In genomic region chr1:241485145-241485544, GRCh38 we compare ENCODE assay signal across 1 cellular context.
TF ChIP-seq lines count a peak whose summit lies in the region.

No MANE protein-coding gene starts in this region.

TF ChIP-seq in GM12878, 131 proteins besides CTCF, POLR2A, EP300 and RAD21:
- TF ChIP-seq PAX5 (IDR thresholded peaks at IDR 0.05; ENCODE audit: borderline replicate concordance, low read depth, low read length) (peak; percentile 75), SP1 (IDR thresholded peaks at IDR 0.05; ENCODE audit: low read depth, low read length) (no peak), BCL11A (IDR thresholded peaks at IDR 0.05; ENCODE audit: low read depth, low read length) (0 out of 2 replicates have a peak, but pooled peaks have one; percentile 5), CUX1 (IDR thresholded peaks at IDR 0.05; ENCODE audit: insufficient replicate concordance, low read depth, low read length) (no peak), POLR2AphosphoS2 (IDR thresholded peaks at IDR 0.05; ENCODE audit: low read depth, low read length) (no peak), FOXK2 (IDR thresholded peaks at IDR 0.05) (no peak), PKNOX1 (IDR thresholded peaks at IDR 0.05) (peak; percentile 76), GABPA (IDR thresholded peaks at IDR 0.05; ENCODE audit: low read depth) (peak; percentile 45; the same call in 1 of the 2 replicates), E4F1 (IDR thresholded peaks at IDR 0.05; ENCODE audit: borderline replicate concordance, partially characterized antibody) (no peak), ZNF384 (IDR thresholded peaks at IDR 0.05; ENCODE audit: borderline replicate concordance, low read depth, low read length) (no peak), NFIC (IDR thresholded peaks at IDR 0.05; ENCODE audit: low read depth, low read length) (peak; percentile 77; the same call in 1 of the 2 replicates), RELB (IDR thresholded peaks at IDR 0.05; ENCODE audit: low read depth) (no peak), ATF2 (IDR thresholded peaks at IDR 0.05; ENCODE audit: low read length) (peak; percentile 72), ZNF217 (IDR thresholded peaks at IDR 0.05) (peak; percentile 96), FOXM1 (IDR thresholded peaks at IDR 0.05; ENCODE audit: low read depth, low read length) (peak; percentile 80), PRDM15 (CRISPR knock-in tag; IDR thresholded peaks at IDR 0.05) (no peak), RUNX3 (IDR thresholded peaks at IDR 0.05; ENCODE audit: low read length) (peak; percentile 51; the same call in 1 of the 2 replicates), DPF2 (IDR thresholded peaks at IDR 0.05) (no peak; the same call in 1 of the 2 replicates), JUNB (IDR thresholded peaks at IDR 0.05) (peak; percentile 88), PML (IDR thresholded peaks at IDR 0.05; ENCODE audit: low read length) (peak; percentile 69; the same call in 1 of the 2 replicates), NR2F1 (conservative IDR thresholded peaks at IDR 0.05) (peak; percentile 58; the same call in 1 of the 2 replicates), POLR2AphosphoS5 (IDR thresholded peaks at IDR 0.05; ENCODE audit: low read length) (no peak), CBFB (IDR thresholded peaks at IDR 0.05; ENCODE audit: low read depth) (no peak), MEF2A (IDR thresholded peaks at IDR 0.05; ENCODE audit: insufficient read depth, low read depth, low read length) (peak; percentile 64; the same call in 1 of the 2 replicates), SREBF1 (IDR thresholded peaks at IDR 0.05; ENCODE audit: low read length) (peak; percentile 24; the same call in 1 of the 2 replicates), ZBED1 (IDR thresholded peaks at IDR 0.05; ENCODE audit: borderline replicate concordance) (peak; percentile 20; the same call in 1 of the 2 replicates), GATAD2B (conservative IDR thresholded peaks at IDR 0.05; ENCODE audit: low read depth) (no peak), ZNF274 (IDR thresholded peaks at IDR 0.05; ENCODE audit: insufficient read depth, insufficient read length) (no peak), TCF7 (IDR thresholded peaks at IDR 0.05; ENCODE audit: borderline replicate concordance) (no peak), YY1 (IDR thresholded peaks at IDR 0.05; ENCODE audit: low read depth, low read length) (no peak), ZNF687 (IDR thresholded peaks at IDR 0.05) (no peak), BMI1 (IDR thresholded peaks at IDR 0.05; ENCODE audit: borderline replicate concordance) (no peak), CBX5 (IDR thresholded peaks at IDR 0.05; ENCODE audit: low read depth) (0 out of 2 replicates have a peak, but pooled peaks have one; percentile 23), BHLHE40 (IDR thresholded peaks at IDR 0.05; ENCODE audit: borderline replicate concordance in 1 of 2, low read depth in 2 of 2, low read length in 1 of 2) (no peak), IRF4 (IDR thresholded peaks at IDR 0.05; ENCODE audit: low read depth, low read length) (peak; percentile 22; the same call in 1 of the 2 replicates)
TF ChIP-seq in GM12878: peak in this region for 17.
